8 cellular contexts compared by ENCODE assay signal in the genomic region with DNA sequence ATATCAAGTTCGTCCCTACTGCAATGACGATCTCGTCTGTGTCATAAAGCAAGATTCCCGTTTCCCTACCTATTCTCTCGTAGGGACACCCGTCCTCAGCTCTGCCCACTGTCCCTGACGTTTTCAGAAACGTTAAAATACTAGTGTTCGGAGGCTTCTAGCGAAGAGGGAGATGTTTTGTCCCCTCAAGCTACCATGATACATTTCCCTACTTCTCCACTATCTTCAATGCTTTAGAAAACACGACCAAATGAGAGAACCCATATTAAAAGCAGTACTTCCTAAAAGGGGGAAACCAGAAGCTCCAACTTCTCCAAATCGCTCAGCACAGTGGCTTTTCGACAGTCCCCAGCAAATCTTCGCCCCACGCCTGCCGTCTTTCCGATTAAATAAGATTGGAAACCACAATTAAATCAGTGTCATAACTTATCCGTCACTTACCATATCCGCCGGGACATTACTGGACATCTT. TPM values are rescaled to one million over a fixed set of nuclear protein-coding genes. Genes with fewer than 3 reads are reported as not detected.
DNase-seq lines count a peak whose midpoint lies in the region; ATAC-seq and TF ChIP-seq lines count a peak whose summit lies in the region.

No MANE protein-coding gene starts in this region.

- BruUV-seq in OCI-LY7 (replicated peaks; lab: Mats Ljungman, UMichigan) = TSS peak; percentile 42

- CTCF ChIA-PET in OCI-LY7 (lab: Charles Lee; ENCODE audit: unreplicated experiment) = interaction anchor here (0.7 kb wide), 1 partner anchor 73 kb away, joined by 3 read pairs; no protein-coding TSS in a partner anchor

- POLR2A ChIA-PET in OCI-LY7 (lab: Charles Lee) = interaction anchor here (0.8 to 1.5 kb wide), 2 partner anchors 10 to 726 kb away, joined by 3 to 7 read pairs; no protein-coding TSS in a partner anchor

- H3K4me3 ChIP-seq in OCI-LY7 (ENCODE audit: low read depth, low read length, poor library complexity, severe bottlenecking) (peak overlapping the region; percentile 86), adrenal gland (peak overlapping the region; percentile 0 to 91 (median 64)), iPS-11a (ENCODE audit: low read depth, low read length) (peak overlapping the region; percentile 84), skeletal muscle cell (ENCODE audit: low read depth, low read length) (peak overlapping the region; percentile 67)

- H3K4me1 ChIP-seq in OCI-LY7 (ENCODE audit: insufficient read depth, low read length, poor library complexity, severe bottlenecking) = peaks cover 16% of the 10 kb centered on the region
- H3K4me1 ChIP-seq in adrenal gland (replicated peaks in 1 of 2) = peaks cover 0 to 40% of the 10 kb centered on the region in 2 donors

- H3K79me2 ChIP-seq in OCI-LY7 (ENCODE audit: insufficient read depth, low read depth, low read length) = no peaks in the 10 kb centered on the region; the same call in 1 of the 2 replicates

- peak overlapping the region; percentile 91 for H2AFZ ChIP-seq in OCI-LY7 (ENCODE audit: low read length)

- WGBS in adrenal gland, 4 donors = 0 to 2% (median 0%) methylated on average over 20 of the region's 20 CpGs

- H3K9me3 ChIP-seq in OCI-LY7 (ENCODE audit: low read length) (no peaks in the 10 kb centered on the region), adrenal gland (replicated peaks in 1 of 3) (no peaks in the 10 kb centered on the region)

- ATAC-seq in Right ventricle myocardium superior (ENCODE audit: poor library complexity) = peak; percentile 0

- intact Hi-C loops in Right ventricle myocardium superior (cut with DNase I) = loop anchor here (5.0 to 10.0 kb wide), 2 partner anchors 77 to 344 kb away; no protein-coding TSS in a partner anchor
- intact Hi-C loops in cardiac septum (cut with DNase I) = no loop called here
- intact Hi-C loops in OCI-LY7 (cut with micrococcal nuclease; ENCODE audit: unreplicated experiment) = loop anchor here (5.0 to 10.0 kb wide), 2 partner anchors 263 to 354 kb away; no protein-coding TSS in a partner anchor
- intact Hi-C loops in adrenal gland (cut with DNase I) = no loop called here

- H3K9me2 ChIP-seq in OCI-LY7 (ENCODE audit: insufficient read depth, low read length) = no peaks in the 10 kb centered on the region

- peak; percentile 42 for DNase-seq in Right ventricle myocardium superior
- DNase-seq in cardiac septum (ENCODE audit: low spot score) = no peak
- DNase-seq in OCI-LY7 (ENCODE audit: low spot score) = peak; percentile 44
- peak in 6 of 7 donors; percentile 25 to 40 (median 32) for DNase-seq in adrenal gland
- DNase-seq in skeletal muscle cell (ENCODE audit: low read depth) = no peak
- no peak for DNase-seq in AG20443 (ENCODE audit: low spot score)
- DNase-seq in DMS153 treated with DMSO at 0.1 percent for 48 hours (lab: John Stamatoyannopoulos, UW; ENCODE audit: unreplicated experiment) = no peak

- no peaks in the 10 kb centered on the region for H3K27me3 ChIP-seq in adrenal gland

- H3K27ac ChIP-seq in OCI-LY7 (ENCODE audit: low read depth, low read length, poor library complexity, severe bottlenecking) (no peak overlapping the region), adrenal gland (peak overlapping the region in 4 of 5 donors; percentile 94 to 99 (median 98))

- no peak for TF ChIP-seq CTCF in OCI-LY7 (conservative IDR thresholded peaks at IDR 0.05; ENCODE audit: low read length)
- TF ChIP-seq CTCF in adrenal gland (IDR thresholded peaks at IDR 0.05) = no peak

- TF ChIP-seq POLR2A in adrenal gland (IDR thresholded peaks at IDR 0.05) = peak in 1 of 2 donors; percentile 57

- H3K4me2 ChIP-seq in OCI-LY7 (ENCODE audit: low read length) = peak overlapping the region; percentile 97

- H4K20me1 ChIP-seq in OCI-LY7 (ENCODE audit: insufficient read depth, low read length) = peaks cover 8% of the 10 kb centered on the region

- H3K36me3 ChIP-seq in OCI-LY7 (ENCODE audit: insufficient read depth, low read length) (no peaks in the 10 kb centered on the region), adrenal gland (replicated peaks in 1 of 2) (no peaks in the 10 kb centered on the region)

RNA-seq across cellular contexts. Expression of gene UBL3, which starts 1.3 kb away (rescaled TPM):
- total RNA-seq in Right ventricle myocardium superior (21.1 TPM), cardiac septum (24.1 TPM), OCI-LY7 (2022) (11.4 and 12.2 TPM in 2 replicates), adrenal gland (10 to 100 TPM; 18.8 to 28.8 (median 24.3) TPM)
- 5.6 and 6.7 TPM in 2 replicates for total RNA-seq in OCI-LY7 (2014; rRNA removed; shearing (Covaris generic))
- 10 to 100 TPM in 1 of 3 donors, 1 to 10 TPM in 2; 7.7 to 30.2 (median 9.6) TPM for polyA plus RNA-seq in adrenal gland

Comparison
In these comparisons a context has a peak if more than half of its experiments do, and no peak if none do; other contexts are left out.
1. DNase-seq: peak in Right ventricle myocardium superior (single experiment), OCI-LY7 (single experiment) and adrenal gland (6 of 7); none in cardiac septum (single experiment), skeletal muscle cell (single experiment), AG20443 (single experiment) and DMS153 treated with DMSO at 0.1 percent for 48 hours (single experiment).
2. intact Hi-C loops: an anchor here in Right ventricle myocardium superior (5.0 to 10.0 kb wide) and OCI-LY7 (5.0 to 10.0 kb wide); none called in cardiac septum and adrenal gland.
3. Peak in every context shown above with its lines, with median percentiles within 50 percentile points of each other: H3K4me3 ChIP-seq.